8 cellular contexts compared by ENCODE assay signal in the genomic region with DNA sequence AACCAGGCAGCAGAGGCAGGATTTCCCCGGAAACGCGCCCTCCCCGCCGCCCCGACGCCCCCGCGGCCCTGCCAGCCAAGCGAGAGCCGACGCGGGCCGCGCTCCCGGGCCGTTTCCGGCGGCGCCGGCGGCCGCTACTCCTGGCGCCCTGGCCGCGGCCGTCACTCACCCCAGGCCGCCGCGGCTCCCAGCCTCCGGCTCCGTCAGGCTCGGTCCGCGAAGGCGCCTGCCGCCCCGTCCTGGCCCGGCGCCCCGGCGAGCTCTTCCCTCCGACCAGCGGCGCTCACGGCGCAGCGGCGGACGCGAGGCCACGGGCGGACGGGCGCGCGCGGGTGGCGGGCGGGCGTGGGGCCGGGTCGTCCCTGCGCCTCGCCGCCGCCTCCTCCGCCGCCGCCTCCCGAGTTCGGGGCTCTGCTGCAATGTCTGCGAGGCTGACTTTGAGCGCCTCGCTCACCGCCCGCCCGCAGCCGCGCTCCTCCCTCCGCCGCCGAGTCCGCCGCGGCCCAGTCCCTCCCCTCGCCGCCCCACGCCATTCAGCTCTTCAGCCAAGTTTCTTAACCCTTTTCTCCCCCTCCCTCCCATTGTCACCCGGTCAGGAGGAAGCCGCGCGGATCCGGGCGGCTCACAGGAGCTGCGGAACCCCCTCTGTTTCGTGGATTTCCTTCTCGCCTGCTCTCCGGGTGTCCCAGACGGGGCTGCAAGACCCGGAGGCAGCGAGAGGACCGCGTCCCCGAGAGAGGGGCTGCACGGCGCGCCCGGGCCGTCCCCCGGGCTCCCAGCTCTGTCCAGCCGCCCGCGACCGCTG. TPM values are rescaled to one million over a fixed set of nuclear protein-coding genes. Genes with fewer than 3 reads are reported as not detected.
DNase-seq lines count a peak whose midpoint lies in the region; ATAC-seq and TF ChIP-seq lines count a peak whose summit lies in the region.

TSS of gene NRIP1 (minus strand) at position 425 of the 805 bp plus-strand sequence. CDS start 96,808 bp downstream, outside the sequence.

- TF ChIP-seq CTCF in cardiac muscle cell (IDR thresholded peaks at IDR 0.05; ENCODE audit: low read depth, low read length) (no peak), tibial artery (IDR thresholded peaks at IDR 0.05) (peak in 1 of 2 experiments; percentile 8)

- peak within 1 kb of the TSS; percentile 89 for H2BK120ac ChIP-seq in trophoblast cell (ENCODE audit: insufficient read depth, low read length, poor library complexity)

- no peak within 1 kb of the TSS for H3K23ac ChIP-seq in trophoblast cell (ENCODE audit: low read length)

- H3K18ac ChIP-seq in trophoblast cell (ENCODE audit: low read length): peak within 1 kb of the TSS; percentile 79

- peak within 1 kb of the TSS; percentile 96 for H3K4me2 ChIP-seq in trophoblast cell (ENCODE audit: low read length)

- H4K91ac ChIP-seq in trophoblast cell (ENCODE audit: low read depth, low read length): peak within 1 kb of the TSS; percentile 84

- H3K27ac ChIP-seq in adipose tissue (ENCODE audit: low read depth, low read length) (peak within 1 kb of the TSS; percentile 57), cardiac muscle cell (peak within 1 kb of the TSS; percentile 93), trophoblast cell (ENCODE audit: low read depth, low read length) (peak within 1 kb of the TSS; percentile 97), tibial artery (peak within 1 kb of the TSS; percentile 98)

- H3K9me3 ChIP-seq in cardiac muscle cell (ENCODE audit: low read depth) (no peaks in the 10 kb centered on the region), trophoblast cell (ENCODE audit: insufficient read depth, low read depth, low read length) (no peaks in the 10 kb centered on the region), tibial artery (no peaks in the 10 kb centered on the region)

- peak; percentile 69 for ATAC-seq in GM21786 (IDR thresholded peaks at IDR 0.05; ENCODE audit: unreplicated experiment)

- peaks cover 14% of the 10 kb centered on the region for H3K79me2 ChIP-seq in trophoblast cell (ENCODE audit: control insufficient read depth, insufficient read depth, low read length, poor library complexity)

- peak within 1 kb of the TSS; percentile 98 for H3K4ac ChIP-seq in trophoblast cell (ENCODE audit: low read depth, low read length)

- H2BK5ac ChIP-seq in trophoblast cell (ENCODE audit: low read depth, low read length, poor library complexity): peak within 1 kb of the TSS; percentile 92

- H3K27me3 ChIP-seq in cardiac muscle cell: no peaks in the 10 kb centered on the region
- H3K27me3 ChIP-seq in trophoblast cell (ENCODE audit: insufficient read depth, low read length): no peaks in the 10 kb centered on the region
- H3K27me3 ChIP-seq in tibial artery: no peaks in the 10 kb centered on the region

- H3K36me3 ChIP-seq in cardiac muscle cell (no peaks in the 10 kb centered on the region), trophoblast cell (ENCODE audit: control insufficient read depth in 1 of 2, insufficient read depth in 2 of 2, low read length in 2 of 2) (no peaks in the 10 kb centered on the region), tibial artery (no peaks in the 10 kb centered on the region)

- H3K4me3 ChIP-seq in cardiac muscle cell (peak within 1 kb of the TSS; percentile 86), trophoblast cell (ENCODE audit: low read depth, low read length) (peak within 1 kb of the TSS; percentile 98), tibial artery (peak within 1 kb of the TSS; percentile 69 to 85)

- H4K12ac ChIP-seq in trophoblast cell (ENCODE audit: low read depth, low read length): peak within 1 kb of the TSS; percentile 58

- H3K9ac ChIP-seq in trophoblast cell (ENCODE audit: low read length): peak within 1 kb of the TSS; percentile 99

- H2AK5ac ChIP-seq in trophoblast cell (ENCODE audit: low read length): peak within 1 kb of the TSS; percentile 3

- peak within 1 kb of the TSS; percentile 91 for H3K14ac ChIP-seq in trophoblast cell (ENCODE audit: low read length)

- peaks cover 13% of the 10 kb centered on the region for H3K79me1 ChIP-seq in trophoblast cell (ENCODE audit: low read length)

- intact Hi-C loops in tibial artery (cut with DNase I; ENCODE audit: low total_unique reads): loop anchor here (10.0 kb wide), 2 partner anchors 90 to 680 kb away; partner anchors contain the start of gene HSPA13

- DNase-seq in DMS53 treated with DMSO at 0.1 percent for 48 hours (lab: John Stamatoyannopoulos, UW; ENCODE audit: unreplicated experiment) (peak; percentile 53), Kasumi-1 (lab: John Stamatoyannopoulos, UW) (peak; percentile 86), T follicular helper cell (ENCODE audit: low read depth) (peak; percentile 75), cardiac muscle cell (ENCODE audit: low read depth in 1 of 2, low spot score in 1 of 2) (peak; percentile 92 to 97), trophoblast cell (peak; percentile 86 to 92), tibial artery (peak; percentile 86 to 94)

- peak within 1 kb of the TSS; percentile 77 for H2AFZ ChIP-seq in trophoblast cell (ENCODE audit: insufficient read depth, low read length, poor library complexity)

- no peak within 1 kb of the TSS for H2BK12ac ChIP-seq in trophoblast cell (ENCODE audit: low read length)

- H3K4me1 ChIP-seq in cardiac muscle cell (ENCODE audit: low read depth) (peaks cover 24% of the 10 kb centered on the region), trophoblast cell (ENCODE audit: control insufficient read depth in 1 of 2, insufficient read depth in 2 of 2, low read length in 2 of 2) (no peaks in the 10 kb centered on the region), tibial artery (peaks cover 0 to 37% (median 17%) of the 10 kb centered on the region in 4 donors)

- peak within 1 kb of the TSS; percentile 63 for H4K8ac ChIP-seq in trophoblast cell (ENCODE audit: low read depth, low read length)

- WGBS in adipose tissue, 3 donors: 0 to 1% (median 1%) methylated on average over 68 to 115 of the region's 115 CpGs
- no CpG with 5 or more reads among the region's 115 CpGs for WGBS in trophoblast cell (ENCODE audit: extremely low coverage, insufficient coverage, insufficient read length)

RNA-seq across cellular contexts. Expression of gene NRIP1, which starts in this region (rescaled TPM):
- polyA plus RNA-seq in adipose tissue (10 to 100 TPM in 1 of 3 donors, 1 to 10 TPM in 2; 6.0 to 22.8 (median 7.2) TPM), cardiac muscle cell (9.1 and 12.9 TPM in 2 replicates)
- 10.1 and 16.8 TPM in 2 replicates for total RNA-seq in cardiac muscle cell
- 19.8 and 20.8 TPM in 2 replicates for polyA plus RNA-seq in trophoblast cell (2013)

Comparison
In these comparisons a context has a peak if more than half of its experiments do, and no peak if none do; other contexts are left out.
1. Peak in every context shown above with its lines: DNase-seq, ATAC-seq, H3K4me3 ChIP-seq and H3K27ac ChIP-seq.